In the genomic region with DNA sequence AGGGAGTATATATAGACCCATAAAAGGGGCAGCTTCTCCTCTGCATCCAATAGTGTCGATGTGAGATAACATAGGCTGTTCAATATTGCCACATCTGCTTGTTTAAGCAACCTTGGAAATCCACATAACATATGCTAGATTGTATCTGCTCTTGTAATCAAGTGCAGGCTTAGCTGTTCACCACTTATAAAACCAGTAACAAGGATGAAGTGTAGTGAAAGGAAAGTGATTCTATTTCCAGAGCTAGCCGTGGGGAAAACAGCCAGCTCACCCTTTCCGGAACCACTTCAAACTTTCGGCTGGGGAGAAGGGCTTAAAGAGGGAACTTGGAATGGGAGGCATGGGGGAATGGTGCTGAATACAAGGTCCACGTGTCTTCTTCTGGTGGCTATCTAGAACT, we compare ENCODE assay signal across 16 cellular contexts.
A peak's percentile ranks its signal among the peaks of the same experiment; 100 is the strongest.
DNase-seq lines count a peak whose midpoint lies in the region; ATAC-seq and TF ChIP-seq lines count a peak whose summit lies in the region.
"Had no signal": no experiment of that assay in that cellular context is flagged by ENCODE, and none has a peak within 500 bp of the region (broad histone marks: within the 10 kb centered on the region; RNA-seq: fewer than 3 reads in every experiment).

No MANE protein-coding gene starts in this region.

- H3K4me3 ChIP-seq in fibroblast of villous mesenchyme (ENCODE audit: low read depth, low read length) (no peak overlapping the region), upper lobe of right lung (no peak overlapping the region)
- H3K4me3 ChIP-seq: HAP-1 had no signal

- H3K4me1 ChIP-seq in upper lobe of right lung, result no peaks in the 10 kb centered on the region
- H3K4me1 ChIP-seq: HAP-1 had no signal

- H3K36me3 ChIP-seq in upper lobe of right lung, result no peaks in the 10 kb centered on the region
- H3K36me3 ChIP-seq: HAP-1 had no signal

- peak; percentile 47 to 77 for DNase-seq in NCI-H524 (lab: John Stamatoyannopoulos, UW)
- peak; percentile 70 for DNase-seq in NCI-H524 treated with DMSO at 0.1 percent for 48 hours (lab: John Stamatoyannopoulos, UW)
- peak; percentile 1 for DNase-seq in fibroblast of villous mesenchyme (ENCODE audit: low read depth)
- DNase-seq in upper lobe of right lung, result no peak
- DNase-seq in glomerular visceral epithelial cell (ENCODE audit: extremely low spot score), result no peak
- no peak for DNase-seq in naive thymus-derived CD8-positive, alpha-beta T cell
- DNase-seq: C1 segment of cervical spinal cord; Calu3; CD4-positive, alpha-beta memory T cell; COR-L47; DMS53; DMS79 treated with DMSO at 0.1 percent for 48 hours; GF-D8; GOT3; HFFc6 had no signal

- H3K4me3 Mint-ChIP-seq in naive thymus-derived CD8-positive, alpha-beta T cell, result no peak overlapping the region
- H3K4me3 Mint-ChIP-seq: CD4-positive, alpha-beta memory T cell; HFFc6 had no signal

- H3K4me1 Mint-ChIP-seq in naive thymus-derived CD8-positive, alpha-beta T cell, result no peaks in the 10 kb centered on the region
- H3K4me1 Mint-ChIP-seq: CD4-positive, alpha-beta memory T cell had no signal

- TF ChIP-seq CTCF in fibroblast of villous mesenchyme (IDR thresholded peaks at IDR 0.05; ENCODE audit: insufficient read depth, low read depth, low read length), result no peak
- TF ChIP-seq CTCF in upper lobe of right lung (IDR thresholded peaks at IDR 0.05), result no peak

- intact Hi-C loops in upper lobe of right lung (cut with DNase I), result no loop called here

- H3K9me3 Mint-ChIP-seq in naive thymus-derived CD8-positive, alpha-beta T cell, result peaks cover 0 to 23% (median 10%) of the 10 kb centered on the region in 9 donors

- no peak overlapping the region for H3K27ac ChIP-seq in upper lobe of right lung

- H3K36me3 Mint-ChIP-seq in naive thymus-derived CD8-positive, alpha-beta T cell, result peaks cover 0 to 13% (median 0%) of the 10 kb centered on the region in 3 donors
- H3K36me3 Mint-ChIP-seq: CD4-positive, alpha-beta memory T cell had no signal

- no peaks in the 10 kb centered on the region for H3K9me3 ChIP-seq in upper lobe of right lung

- ATAC-seq in upper lobe of right lung, result peak; percentile 47
- no peak for ATAC-seq in naive thymus-derived CD8-positive, alpha-beta T cell

- H3K27me3 Mint-ChIP-seq in naive thymus-derived CD8-positive, alpha-beta T cell, result peaks cover 0 to 13% (median 7%) of the 10 kb centered on the region in 5 donors

- no peaks in the 10 kb centered on the region for H3K27me3 ChIP-seq in upper lobe of right lung

- POLR2A ChIA-PET in naive thymus-derived CD8-positive, alpha-beta T cell (lab: Charles Lee), result no interaction called here

- H3K27ac Mint-ChIP-seq in naive thymus-derived CD8-positive, alpha-beta T cell, result no peak overlapping the region
- H3K27ac Mint-ChIP-seq: CD4-positive, alpha-beta memory T cell; HFFc6 had no signal

Comparison
In these comparisons a context has a peak if more than half of its experiments do, and no peak if none do; other contexts are left out.
1. DNase-seq: peak in NCI-H524 (2 of 2), NCI-H524 treated with DMSO at 0.1 percent for 48 hours (single experiment) and fibroblast of villous mesenchyme (single experiment); none in upper lobe of right lung (single experiment), glomerular visceral epithelial cell (single experiment) and naive thymus-derived CD8-positive, alpha-beta T cell (0 of 10).